ENCODE assay signal across 17 cellular contexts in genomic region chr1:230340778-230341546, GRCh38.
A peak's percentile ranks its signal among the peaks of the same experiment; 100 is the strongest.
DNase-seq lines count a peak whose midpoint lies in the region; ATAC-seq and TF ChIP-seq lines count a peak whose summit lies in the region.
"Had no signal": no experiment of that assay in that cellular context is flagged by ENCODE, and none has a peak within 500 bp of the region (broad histone marks: within the 10 kb centered on the region; RNA-seq: fewer than 3 reads in every experiment).

No MANE protein-coding gene starts in this region.

- H3K27me3 Mint-ChIP-seq in natural killer cell treated with Interleukin-12 subunit alpha and Interleukin-12 subunit beta and Interleukin-15 and Interleukin-18, amount 100 ng/mL, for 72 hours = peaks cover 14 to 20% of the 10 kb centered on the region in 2 donors
- H3K27me3 Mint-ChIP-seq in natural killer cell (ENCODE audit: low read depth in 2 of 2) = peaks cover 14 to 18% of the 10 kb centered on the region in 2 donors

- no peaks in the 10 kb centered on the region for H3K9me3 ChIP-seq in psoas muscle
- H3K9me3 ChIP-seq: A549 had no signal

- WGBS in psoas muscle, 3 donors = 35 to 62% (median 37%) methylated on average over 8 of the region's 8 CpGs

- H3K36me3 Mint-ChIP-seq in natural killer cell treated with Interleukin-12 subunit alpha and Interleukin-12 subunit beta and Interleukin-15 and Interleukin-18, amount 100 ng/mL, for 72 hours = no peaks in the 10 kb centered on the region
- H3K36me3 Mint-ChIP-seq in natural killer cell = no peaks in the 10 kb centered on the region

- no peak overlapping the region for H3K4me3 ChIP-seq in psoas muscle
- H3K4me3 ChIP-seq: A549, GM12878, K562 had no signal

- intact Hi-C loops in natural killer cell (cut with micrococcal nuclease) = no loop called here
- intact Hi-C loops in left ventricle myocardium superior (cut with micrococcal nuclease) = no loop called here
- intact Hi-C loops in psoas muscle (cut with DNase I) = no loop called here

- ATAC-seq in natural killer cell treated with Interleukin-12 subunit alpha and Interleukin-12 subunit beta and Interleukin-15 and Interleukin-18, amount 100 ng/mL, for 72 hours = no peak
- no peak for ATAC-seq in natural killer cell
- peak; percentile 60 for ATAC-seq in left ventricle myocardium superior
- peak; percentile 44 to 80 (median 52) for ATAC-seq in psoas muscle
- ATAC-seq in GM19395 (IDR thresholded peaks at IDR 0.05; ENCODE audit: unreplicated experiment) = no peak
- ATAC-seq: A549, GM12878, K562 had no signal

- peak; percentile 13 for DNase-seq in natural killer cell treated with Interleukin-12 subunit alpha and Interleukin-12 subunit beta and Interleukin-15 and Interleukin-18, amount 100 ng/mL, for 72 hours (ENCODE audit: low spot score)
- DNase-seq in natural killer cell (no peak), left ventricle myocardium superior (peak; percentile 71), psoas muscle (peak; percentile 60 to 81), DMS79 treated with DMSO at 0.1 percent for 48 hours (lab: John Stamatoyannopoulos, UW) (no peak), GM13976 (ENCODE audit: low spot score) (no peak)
- DNase-seq: C1 segment of cervical spinal cord, DND-41, GDM1, NCI-H1417 treated with DMSO at 0.1 percent for 48 hours, NCI-H1930, NCI-H510A, SIG-M5 had no signal

- H3K27me3 ChIP-seq in psoas muscle (ENCODE audit: insufficient read depth in 3 of 3, low read length in 2 of 3) = no peaks in the 10 kb centered on the region

- H3K9me3 Mint-ChIP-seq in natural killer cell treated with Interleukin-12 subunit alpha and Interleukin-12 subunit beta and Interleukin-15 and Interleukin-18, amount 100 ng/mL, for 72 hours = no peaks in the 10 kb centered on the region
- H3K9me3 Mint-ChIP-seq in natural killer cell = no peaks in the 10 kb centered on the region

- H3K4me3 Mint-ChIP-seq in natural killer cell treated with Interleukin-12 subunit alpha and Interleukin-12 subunit beta and Interleukin-15 and Interleukin-18, amount 100 ng/mL, for 72 hours = no peak overlapping the region
- no peak overlapping the region for H3K4me3 Mint-ChIP-seq in natural killer cell

- H3K36me3 ChIP-seq in psoas muscle (ENCODE audit: insufficient read depth in 1 of 2, low read depth in 1 of 2) = no peaks in the 10 kb centered on the region

- H3K27ac ChIP-seq in psoas muscle = no peak overlapping the region
- H3K27ac ChIP-seq: A549 had no signal

- no peak overlapping the region for H3K27ac Mint-ChIP-seq in natural killer cell treated with Interleukin-12 subunit alpha and Interleukin-12 subunit beta and Interleukin-15 and Interleukin-18, amount 100 ng/mL, for 72 hours
- H3K27ac Mint-ChIP-seq in natural killer cell = no peak overlapping the region

- TF ChIP-seq CTCF in natural killer cell (IDR thresholded peaks at IDR 0.05) (no peak), psoas muscle (IDR thresholded peaks at IDR 0.05) (no peak), GM13976 (IDR thresholded peaks at IDR 0.05; ENCODE audit: borderline replicate concordance, control extremely low read depth, extremely low read depth, insufficient read depth, missing control alignments) (no peak)

- peaks cover 13% of the 10 kb centered on the region for H3K4me1 ChIP-seq in psoas muscle
- H3K4me1 ChIP-seq: A549 had no signal

- no peaks in the 10 kb centered on the region for H3K4me1 Mint-ChIP-seq in natural killer cell treated with Interleukin-12 subunit alpha and Interleukin-12 subunit beta and Interleukin-15 and Interleukin-18, amount 100 ng/mL, for 72 hours (ENCODE audit: low read depth in 2 of 2)
- H3K4me1 Mint-ChIP-seq in natural killer cell = no peaks in the 10 kb centered on the region

- in situ Hi-C loops in GM13976 (cut with MboI; ENCODE audit: low sequenced_read_pairs, unreplicated experiment) = no loop called here

Comparison
In these comparisons a context has a peak if more than half of its experiments do, and no peak if none do; other contexts are left out.
1. DNase-seq: peak in natural killer cell treated with Interleukin-12 subunit alpha and Interleukin-12 subunit beta and Interleukin-15 and Interleukin-18, amount 100 ng/mL, for 72 hours (single experiment), left ventricle myocardium superior (single experiment) and psoas muscle (2 of 2); none in natural killer cell (single experiment), DMS79 treated with DMSO at 0.1 percent for 48 hours (single experiment) and GM13976 (single experiment).
2. ATAC-seq: peak in left ventricle myocardium superior (single experiment) and psoas muscle (4 of 4); none in natural killer cell treated with Interleukin-12 subunit alpha and Interleukin-12 subunit beta and Interleukin-15 and Interleukin-18, amount 100 ng/mL, for 72 hours (0 of 2), natural killer cell (0 of 3) and GM19395 (single experiment).